ENCODE assay signal across 1 cellular context in the genomic region with DNA sequence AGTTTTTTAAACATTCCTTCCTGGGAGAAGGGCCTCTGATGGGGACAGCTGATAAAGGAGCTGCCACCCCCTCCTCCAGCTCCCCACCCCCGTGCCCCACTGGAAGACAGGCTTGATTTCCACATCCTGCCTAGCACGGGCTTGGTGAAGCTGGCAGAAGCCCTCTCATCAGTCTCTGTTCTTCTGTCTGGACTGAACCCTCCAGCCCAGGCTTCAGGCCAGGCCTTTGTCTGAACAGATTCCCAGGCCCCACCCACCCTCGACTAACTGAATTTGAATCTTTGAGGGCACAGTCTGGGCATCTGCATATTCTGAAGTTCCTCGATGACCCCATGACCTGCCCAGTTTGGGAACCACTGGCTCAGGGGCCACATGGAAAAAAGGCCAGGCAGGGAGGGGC.
TF ChIP-seq lines count a peak whose summit lies in the region.

No MANE protein-coding gene starts in this region.

TF ChIP-seq in SK-N-SH treated with all-trans-retinoic acid at 6 μM for 48 hours, 23 proteins besides CTCF, POLR2A, EP300 and RAD21 (continued from another document):
- TF ChIP-seq TSHZ2 (CRISPR knock-in tag; IDR thresholded peaks at IDR 0.05), result no peak
- TF ChIP-seq CSDC2 (CRISPR knock-in tag; IDR thresholded peaks at IDR 0.05), result no peak
- no peak for TF ChIP-seq TCF4 (CRISPR knock-in tag; IDR thresholded peaks at IDR 0.05; ENCODE audit: borderline replicate concordance)
- TF ChIP-seq ZC3H10 (CRISPR knock-in tag; IDR thresholded peaks at IDR 0.05), result no peak
- TF ChIP-seq ISL1 (CRISPR knock-in tag; IDR thresholded peaks at IDR 0.05), result no peak
- no peak for TF ChIP-seq POU6F1 (CRISPR knock-in tag; IDR thresholded peaks at IDR 0.05; ENCODE audit: borderline replicate concordance, low read depth)
- TF ChIP-seq ZFP30 (CRISPR knock-in tag; IDR thresholded peaks at IDR 0.05), result no peak
- no peak for TF ChIP-seq BACH2 (CRISPR knock-in tag; IDR thresholded peaks at IDR 0.05; ENCODE audit: borderline replicate concordance)
- TF ChIP-seq, protein P1, sequence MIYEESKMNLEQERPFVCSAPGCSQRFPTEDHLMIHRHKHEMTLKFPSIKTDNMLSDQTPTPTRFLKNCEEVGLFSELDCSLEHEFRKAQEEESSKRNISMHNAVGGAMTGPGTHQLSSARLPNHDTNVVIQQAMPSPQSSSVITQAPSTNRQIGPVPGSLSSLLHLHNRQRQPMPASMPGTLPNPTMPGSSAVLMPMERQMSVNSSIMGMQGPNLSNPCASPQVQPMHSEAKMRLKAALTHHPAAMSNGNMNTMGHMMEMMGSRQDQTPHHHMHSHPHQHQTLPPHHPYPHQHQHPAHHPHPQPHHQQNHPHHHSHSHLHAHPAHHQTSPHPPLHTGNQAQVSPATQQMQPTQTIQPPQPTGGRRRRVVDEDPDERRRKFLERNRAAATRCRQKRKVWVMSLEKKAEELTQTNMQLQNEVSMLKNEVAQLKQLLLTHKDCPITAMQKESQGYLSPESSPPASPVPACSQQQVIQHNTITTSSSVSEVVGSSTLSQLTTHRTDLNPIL (CRISPR knock-in tag; IDR thresholded peaks at IDR 0.05; ENCODE audit: low read depth), result no peak
- no peak for TF ChIP-seq ARNTL (CRISPR knock-in tag; IDR thresholded peaks at IDR 0.05; ENCODE audit: borderline replicate concordance, low read depth)
- no peak for TF ChIP-seq PPARA (CRISPR knock-in tag; IDR thresholded peaks at IDR 0.05; ENCODE audit: borderline replicate concordance)
- no peak for TF ChIP-seq ZNF565 (CRISPR knock-in tag; conservative IDR thresholded peaks at IDR 0.05; ENCODE audit: low read depth)
- TF ChIP-seq, protein P2, sequence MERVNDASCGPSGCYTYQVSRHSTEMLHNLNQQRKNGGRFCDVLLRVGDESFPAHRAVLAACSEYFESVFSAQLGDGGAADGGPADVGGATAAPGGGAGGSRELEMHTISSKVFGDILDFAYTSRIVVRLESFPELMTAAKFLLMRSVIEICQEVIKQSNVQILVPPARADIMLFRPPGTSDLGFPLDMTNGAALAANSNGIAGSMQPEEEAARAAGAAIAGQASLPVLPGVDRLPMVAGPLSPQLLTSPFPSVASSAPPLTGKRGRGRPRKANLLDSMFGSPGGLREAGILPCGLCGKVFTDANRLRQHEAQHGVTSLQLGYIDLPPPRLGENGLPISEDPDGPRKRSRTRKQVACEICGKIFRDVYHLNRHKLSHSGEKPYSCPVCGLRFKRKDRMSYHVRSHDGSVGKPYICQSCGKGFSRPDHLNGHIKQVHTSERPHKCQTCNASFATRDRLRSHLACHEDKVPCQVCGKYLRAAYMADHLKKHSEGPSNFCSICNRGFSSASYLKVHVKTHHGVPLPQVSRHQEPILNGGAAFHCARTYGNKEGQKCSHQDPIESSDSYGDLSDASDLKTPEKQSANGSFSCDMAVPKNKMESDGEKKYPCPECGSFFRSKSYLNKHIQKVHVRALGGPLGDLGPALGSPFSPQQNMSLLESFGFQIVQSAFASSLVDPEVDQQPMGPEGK (CRISPR knock-in tag; IDR thresholded peaks at IDR 0.05; ENCODE audit: borderline replicate concordance), result no peak
